ENCODE assay signal across 8 cellular contexts in the genomic region with DNA sequence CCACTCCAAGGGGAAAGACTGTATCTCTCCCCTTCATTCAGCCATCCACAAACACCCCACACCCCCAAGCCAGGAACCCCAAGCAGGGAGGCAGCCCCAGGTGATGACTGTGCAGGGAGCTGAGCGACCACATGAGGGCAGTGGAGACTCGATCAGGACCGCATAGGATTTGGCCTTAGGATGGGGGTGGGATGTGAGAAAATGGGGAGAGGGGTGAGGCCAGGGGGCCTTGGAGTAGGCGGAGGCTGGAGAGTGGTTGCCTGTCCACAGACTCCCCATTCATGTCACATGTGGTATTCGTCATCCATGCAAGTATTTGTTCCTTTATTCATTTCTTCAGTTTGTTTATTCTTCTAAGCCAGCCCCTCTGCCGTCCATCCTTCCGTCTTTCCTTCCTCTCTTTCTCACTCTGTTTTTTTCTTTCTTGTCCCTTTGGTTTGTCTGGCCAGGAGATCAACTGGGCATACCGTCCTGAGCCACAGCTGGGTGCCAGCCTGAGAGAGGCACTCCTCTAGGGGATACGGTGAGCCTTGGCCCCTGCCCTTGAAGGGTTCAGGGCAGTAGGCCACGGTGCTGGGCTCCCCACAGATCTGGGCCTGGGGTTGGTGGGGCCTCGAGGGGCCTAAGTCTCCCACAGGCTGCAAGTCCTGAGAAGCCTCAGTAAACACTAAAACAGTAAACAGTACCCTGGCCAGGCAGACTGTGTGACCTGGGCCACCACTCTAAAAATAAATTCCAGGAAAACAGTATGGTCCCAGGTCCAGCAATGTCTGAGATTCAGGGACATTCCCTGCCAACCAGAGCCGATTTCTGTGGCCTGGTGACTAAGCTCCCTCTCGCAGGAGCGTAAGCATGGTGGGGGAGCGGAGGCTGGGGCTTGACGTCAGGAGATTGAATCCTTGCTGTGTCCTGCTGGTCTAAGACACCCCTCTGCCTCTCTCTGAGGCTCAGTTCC. TPM values are rescaled to one million over a fixed set of nuclear protein-coding genes. Genes with fewer than 3 reads are reported as not detected.
A peak's percentile ranks its signal among the peaks of the same experiment; 100 is the strongest.
DNase-seq lines count a peak whose midpoint lies in the region; ATAC-seq and TF ChIP-seq lines count a peak whose summit lies in the region.

No MANE protein-coding gene starts in this region.

- 48 to 49% methylated on average over 16 of the region's 16 CpGs for WGBS in esophagus, 2 donors

- H3K27ac ChIP-seq in esophagus (ENCODE audit: low read depth in 2 of 2, low read length in 1 of 2) = peak overlapping the region; percentile 91 to 97

- DNase-seq in activated gamma-delta T cell treated with Interleukin-2 at 50 U/mL for 16 hours (peak; percentile 17), activated gamma-delta T cell (lab: John Stamatoyannopoulos, UW) (no peak), NCI-H146 treated with DMSO at 0.1 percent for 48 hours (lab: John Stamatoyannopoulos, UW; ENCODE audit: unreplicated experiment) (peak; percentile 30), naive B cell (peak; percentile 9), type B pancreatic cell (ENCODE audit: extremely low spot score, unreplicated experiment) (no peak)
- peak; percentile 34 for DNase-seq in activated CD4-positive, alpha-beta T cell treated with anti-CD3 and anti-CD28 coated beads, Interleukin-2, amount 50 U/mL, for 1 hour
- no peak for DNase-seq in activated CD4-positive, CD25-positive, alpha-beta regulatory T cell (lab: John Stamatoyannopoulos, UW)

- peaks cover 0 to 14% of the 10 kb centered on the region in 2 donors for H3K4me1 ChIP-seq in esophagus (ENCODE audit: control insufficient read depth in 2 of 2, insufficient read depth in 2 of 2, low read length in 1 of 2)

- H3K4me3 Mint-ChIP-seq in naive B cell (peak overlapping the region in 1 of 8 donors; percentile 66), type B pancreatic cell (peak overlapping the region; percentile 84)

- peak in 1 of 2 donors; percentile 55 for ATAC-seq in naive B cell (ENCODE audit: low read depth in 2 of 2)

- TF ChIP-seq CTCF in type B pancreatic cell (conservative IDR thresholded peaks at IDR 0.05) = peak; percentile 80

- H3K4me1 Mint-ChIP-seq in naive B cell (peaks cover 8 to 12% (median 9%) of the 10 kb centered on the region in 3 donors), type B pancreatic cell (ENCODE audit: unreplicated experiment) (peaks cover 19% of the 10 kb centered on the region)

- H3K27me3 Mint-ChIP-seq in naive B cell (peaks cover 9 to 52% (median 42%) of the 10 kb centered on the region in 3 donors), type B pancreatic cell (no peaks in the 10 kb centered on the region)

- peaks cover 0 to 3% of the 10 kb centered on the region in 2 donors for H3K36me3 ChIP-seq in esophagus (ENCODE audit: control insufficient read depth in 2 of 2, insufficient read depth in 2 of 2, low read length in 1 of 2)

- H3K36me3 Mint-ChIP-seq in naive B cell = no peaks in the 10 kb centered on the region
- H3K36me3 Mint-ChIP-seq in type B pancreatic cell = no peaks in the 10 kb centered on the region

- H3K4me3 ChIP-seq in esophagus (ENCODE audit: low read depth in 1 of 2, low read length in 2 of 2) = no peak overlapping the region

- H3K9me3 Mint-ChIP-seq in naive B cell = no peaks in the 10 kb centered on the region
- no peaks in the 10 kb centered on the region for H3K9me3 Mint-ChIP-seq in type B pancreatic cell

- H3K27ac Mint-ChIP-seq in naive B cell (peak overlapping the region in 1 of 6 donors; percentile 47), type B pancreatic cell (peak overlapping the region; percentile 100)

- no peaks in the 10 kb centered on the region for H3K9me3 ChIP-seq in esophagus (ENCODE audit: control insufficient read depth in 2 of 2, insufficient read depth in 1 of 2, low read depth in 1 of 2, low read length in 1 of 2)

- no peaks in the 10 kb centered on the region for H3K27me3 ChIP-seq in esophagus (ENCODE audit: control insufficient read depth in 1 of 2, insufficient read depth in 2 of 2, low read length in 2 of 2)

RNA-seq across cellular contexts. Expression of gene RHOD, which starts 2.5 kb away (rescaled TPM):
- polyA plus RNA-seq in esophagus = 100 to 1,000 TPM; 194 to 213 TPM
- polyA plus RNA-seq in naive B cell (ENCODE audit: low read depth in 6 of 6) = 1 to 10 TPM in 2 of 6 donors, under 1 TPM in 4; 0.71 to 2.6 (median 0.97) TPM
- 21.2 and 95.6 TPM in 2 replicates for total RNA-seq in type B pancreatic cell (ENCODE audit: low replicate concordance)

RNA-seq across cellular contexts. Expression of gene SYT12, which starts 31.2 kb away (rescaled TPM):
- polyA plus RNA-seq in esophagus = under 1 TPM; 0.53 TPM
- not detected for polyA plus RNA-seq in naive B cell (ENCODE audit: low read depth in 6 of 6)
- total RNA-seq in type B pancreatic cell (ENCODE audit: low replicate concordance) = 0.24 and 0.55 TPM in 2 replicates

Comparison
In these comparisons a context has a peak if more than half of its experiments do, and no peak if none do; other contexts are left out.
1. DNase-seq: peak in activated gamma-delta T cell treated with Interleukin-2 at 50 U/mL for 16 hours (single experiment), NCI-H146 treated with DMSO at 0.1 percent for 48 hours (single experiment), activated CD4-positive, alpha-beta T cell treated with anti-CD3 and anti-CD28 coated beads, Interleukin-2, amount 50 U/mL, for 1 hour (single experiment) and naive B cell (single experiment); none in activated gamma-delta T cell (single experiment), type B pancreatic cell (single experiment) and activated CD4-positive, CD25-positive, alpha-beta regulatory T cell (0 of 4).
2. RNA of gene RHOD, which starts 2.5 kb away (polyA plus RNA-seq): 194 to 213 TPM in esophagus; 0.71 to 2.6 TPM in naive B cell; every median in the first group is over 10 times any median in the second.